Comparison of ENCODE assay signal across 8 cellular contexts in genomic region chr11:63840356-63841060, GRCh38. TPM values are rescaled to one million over a fixed set of nuclear protein-coding genes. Genes with fewer than 3 reads are reported as not detected.
DNase-seq lines count a peak whose midpoint lies in the region; ATAC-seq and TF ChIP-seq lines count a peak whose summit lies in the region.

No MANE protein-coding gene starts in this region.

- H3K27ac Mint-ChIP-seq in activated CD4-positive, alpha-beta T cell treated with anti-CD3 and anti-CD28 coated beads, Interleukin-2, amount 10 ng/mL, durations not matched to agents 24 days and 14 days = peak overlapping the region; percentile 94
- H3K27ac Mint-ChIP-seq in activated naive CD8-positive, alpha-beta T cell treated with anti-CD3 and anti-CD28 coated beads for 36 hours = peak overlapping the region; percentile 89

- ATAC-seq in esophagus mucosa = no peak

- H3K36me3 Mint-ChIP-seq in activated CD4-positive, alpha-beta T cell treated with anti-CD3 and anti-CD28 coated beads, Interleukin-2, amount 10 ng/mL, durations not matched to agents 24 days and 14 days (ENCODE audit: low read depth) = peaks cover 30% of the 10 kb centered on the region
- peaks cover 13% of the 10 kb centered on the region for H3K36me3 Mint-ChIP-seq in activated naive CD8-positive, alpha-beta T cell treated with anti-CD3 and anti-CD28 coated beads for 36 hours

- intact Hi-C loops in activated CD4-positive, alpha-beta T cell treated with anti-CD3 and anti-CD28 coated beads, Interleukin-2, amount 10 ng/mL, durations not matched to agents 24 days and 14 days (cut with micrococcal nuclease) = loop anchor here (1.0 kb wide), 1 partner anchor 26 kb away; no protein-coding TSS in a partner anchor
- intact Hi-C loops in thyroid gland (cut with DNase I) = no loop called here

- peak overlapping the region; percentile 84 to 92 (median 88) for H3K27ac ChIP-seq in thyroid gland

- no peak for TF ChIP-seq POLR2A in thyroid gland (IDR thresholded peaks at IDR 0.05)

- H3K4me3 Mint-ChIP-seq in activated CD4-positive, alpha-beta T cell treated with anti-CD3 and anti-CD28 coated beads, Interleukin-2, amount 10 ng/mL, durations not matched to agents 24 days and 14 days = peak overlapping the region; percentile 92
- H3K4me3 Mint-ChIP-seq in activated naive CD8-positive, alpha-beta T cell treated with anti-CD3 and anti-CD28 coated beads for 36 hours = peak overlapping the region; percentile 96

- H3K27me3 Mint-ChIP-seq in activated CD4-positive, alpha-beta T cell treated with anti-CD3 and anti-CD28 coated beads, Interleukin-2, amount 10 ng/mL, durations not matched to agents 24 days and 14 days = no peaks in the 10 kb centered on the region
- no peaks in the 10 kb centered on the region for H3K27me3 Mint-ChIP-seq in activated naive CD8-positive, alpha-beta T cell treated with anti-CD3 and anti-CD28 coated beads for 36 hours

- no peaks in the 10 kb centered on the region for H3K27me3 ChIP-seq in thyroid gland

- WGBS in thyroid gland, 2 donors = 4% methylated on average over 13 of the region's 13 CpGs

- DNase-seq in activated CD4-positive, alpha-beta T cell treated with anti-CD3 and anti-CD28 coated beads, Interleukin-2, amount 10 ng/mL, durations not matched to agents 24 days and 14 days = peak; percentile 71
- DNase-seq in activated CD4-positive, alpha-beta T cell treated with anti-CD3 and anti-CD28 coated beads for 4 hours = no peak
- no peak for DNase-seq in activated naive CD8-positive, alpha-beta T cell treated with anti-CD3 and anti-CD28 coated beads for 36 hours
- DNase-seq in left kidney (ENCODE audit: low read depth, low spot score) (peak; percentile 9), thyroid gland (no peak), activated gamma-delta T cell (lab: John Stamatoyannopoulos, UW) (no peak), NCI-H774 (lab: John Stamatoyannopoulos, UW) (no peak)

- H3K4me1 ChIP-seq in thyroid gland = peaks cover 58 to 65% of the 10 kb centered on the region in 2 donors

- peak overlapping the region; percentile 45 to 87 (median 71) for H3K4me3 ChIP-seq in thyroid gland (replicated peaks in 1 of 3)

- H3K36me3 ChIP-seq in thyroid gland = no peaks in the 10 kb centered on the region

- H3K4me1 Mint-ChIP-seq in activated CD4-positive, alpha-beta T cell treated with anti-CD3 and anti-CD28 coated beads, Interleukin-2, amount 10 ng/mL, durations not matched to agents 24 days and 14 days = peaks cover 61% of the 10 kb centered on the region
- H3K4me1 Mint-ChIP-seq in activated naive CD8-positive, alpha-beta T cell treated with anti-CD3 and anti-CD28 coated beads for 36 hours = peaks cover 62% of the 10 kb centered on the region

- H3K9me3 Mint-ChIP-seq in activated CD4-positive, alpha-beta T cell treated with anti-CD3 and anti-CD28 coated beads, Interleukin-2, amount 10 ng/mL, durations not matched to agents 24 days and 14 days = no peaks in the 10 kb centered on the region
- no peaks in the 10 kb centered on the region for H3K9me3 Mint-ChIP-seq in activated naive CD8-positive, alpha-beta T cell treated with anti-CD3 and anti-CD28 coated beads for 36 hours

- no peaks in the 10 kb centered on the region for H3K9me3 ChIP-seq in thyroid gland

- no peak for TF ChIP-seq CTCF in thyroid gland (IDR thresholded peaks at IDR 0.05)

RNA-seq across cellular contexts. Expression of gene MARK2, which starts 1.6 kb away (rescaled TPM):
- total RNA-seq in activated CD4-positive, alpha-beta T cell treated with anti-CD3 and anti-CD28 coated beads, Interleukin-2, amount 10 ng/mL, durations not matched to agents 24 days and 14 days = 34.2 and 41.0 TPM in 2 replicates
- 10 to 100 TPM; 27.7 to 29.0 TPM for total RNA-seq in activated naive CD8-positive, alpha-beta T cell treated with anti-CD3 and anti-CD28 coated beads for 36 hours
- 10 to 100 TPM; 28.2 to 57.7 (median 48.6) TPM for total RNA-seq in thyroid gland
- total RNA-seq in esophagus mucosa = 70.6 TPM

RNA-seq across cellular contexts. Expression of gene SPINDOC, which starts 27.3 kb away (rescaled TPM):
- total RNA-seq in activated CD4-positive, alpha-beta T cell treated with anti-CD3 and anti-CD28 coated beads, Interleukin-2, amount 10 ng/mL, durations not matched to agents 24 days and 14 days = 60.2 and 65.8 TPM in 2 replicates
- total RNA-seq in activated naive CD8-positive, alpha-beta T cell treated with anti-CD3 and anti-CD28 coated beads for 36 hours = 10 to 100 TPM; 29.3 to 29.5 TPM
- total RNA-seq in thyroid gland (10 to 100 TPM in 2 of 4 donors, 1 to 10 TPM in 2; 7.4 to 12.6 (median 10.3) TPM), esophagus mucosa (4.4 TPM)

Comparison
In these comparisons a context has a peak if more than half of its experiments do, and no peak if none do; other contexts are left out.
1. DNase-seq: peak in activated CD4-positive, alpha-beta T cell treated with anti-CD3 and anti-CD28 coated beads, Interleukin-2, amount 10 ng/mL, durations not matched to agents 24 days and 14 days (single experiment) and left kidney (single experiment); none in activated CD4-positive, alpha-beta T cell treated with anti-CD3 and anti-CD28 coated beads for 4 hours (0 of 2), activated naive CD8-positive, alpha-beta T cell treated with anti-CD3 and anti-CD28 coated beads for 36 hours (single experiment), thyroid gland (0 of 2), activated gamma-delta T cell (single experiment) and NCI-H774 (single experiment).